Comparison of ENCODE assay signal across 13 cellular contexts in genomic region chr7:66631471-66631870, GRCh38.
DNase-seq lines count a peak whose midpoint lies in the region.
"Had no signal": no experiment of that assay in that cellular context is flagged by ENCODE, and none has a peak within 500 bp of the region (broad histone marks: within the 10 kb centered on the region; RNA-seq: fewer than 3 reads in every experiment).

No MANE protein-coding gene starts in this region.

- H3K4me1 Mint-ChIP-seq in activated naive CD8-positive, alpha-beta T cell (ENCODE audit: low read depth), result peaks cover 53% of the 10 kb centered on the region

- H3K27me3 Mint-ChIP-seq in activated naive CD8-positive, alpha-beta T cell, result no peaks in the 10 kb centered on the region

- DNase-seq in SKM-1 treated with dmso at 0.1 percent for 144 hours (lab: John Stamatoyannopoulos, UW; ENCODE audit: unreplicated experiment) (peak; percentile 10), SKM-1 (lab: John Stamatoyannopoulos, UW; ENCODE audit: unreplicated experiment) (no peak), NOMO-1 treated with DMSO at 0.1 percent for 48 hours (lab: John Stamatoyannopoulos, UW; ENCODE audit: unreplicated experiment) (peak; percentile 43), pons (ENCODE audit: low spot score) (peak; percentile 53), HUDEP-2 (lab: John Stamatoyannopoulos, UW; ENCODE audit: unreplicated experiment in 76 of 76) (no peak), epidermal melanocyte (ENCODE audit: insufficient read length, low spot score) (no peak), NCI-H82 (lab: John Stamatoyannopoulos, UW) (no peak)
- DNase-seq: activated CD4-positive, alpha-beta T cell treated with anti-CD3 and anti-CD28 coated beads for 48 hours; body of pancreas; DMS53; NCI-H2081 treated with DMSO at 0.1 percent for 48 hours; RPMI8226 had no signal

- no peaks in the 10 kb centered on the region for H3K9me3 Mint-ChIP-seq in activated naive CD8-positive, alpha-beta T cell (ENCODE audit: low read depth)

- peaks cover 2% of the 10 kb centered on the region for H3K36me3 Mint-ChIP-seq in activated naive CD8-positive, alpha-beta T cell

- peak overlapping the region; percentile 90 for H3K27ac Mint-ChIP-seq in activated naive CD8-positive, alpha-beta T cell

- peak overlapping the region; percentile 78 for H3K4me3 Mint-ChIP-seq in activated naive CD8-positive, alpha-beta T cell

Comparison
In these comparisons a context has a peak if more than half of its experiments do, and no peak if none do; other contexts are left out.
1. DNase-seq: peak in SKM-1 treated with dmso at 0.1 percent for 144 hours (single experiment), NOMO-1 treated with DMSO at 0.1 percent for 48 hours (single experiment) and pons (single experiment); none in SKM-1 (single experiment), HUDEP-2 (0 of 76), epidermal melanocyte (single experiment) and NCI-H82 (single experiment).